18 cellular contexts compared by ENCODE assay signal in the genomic region with DNA sequence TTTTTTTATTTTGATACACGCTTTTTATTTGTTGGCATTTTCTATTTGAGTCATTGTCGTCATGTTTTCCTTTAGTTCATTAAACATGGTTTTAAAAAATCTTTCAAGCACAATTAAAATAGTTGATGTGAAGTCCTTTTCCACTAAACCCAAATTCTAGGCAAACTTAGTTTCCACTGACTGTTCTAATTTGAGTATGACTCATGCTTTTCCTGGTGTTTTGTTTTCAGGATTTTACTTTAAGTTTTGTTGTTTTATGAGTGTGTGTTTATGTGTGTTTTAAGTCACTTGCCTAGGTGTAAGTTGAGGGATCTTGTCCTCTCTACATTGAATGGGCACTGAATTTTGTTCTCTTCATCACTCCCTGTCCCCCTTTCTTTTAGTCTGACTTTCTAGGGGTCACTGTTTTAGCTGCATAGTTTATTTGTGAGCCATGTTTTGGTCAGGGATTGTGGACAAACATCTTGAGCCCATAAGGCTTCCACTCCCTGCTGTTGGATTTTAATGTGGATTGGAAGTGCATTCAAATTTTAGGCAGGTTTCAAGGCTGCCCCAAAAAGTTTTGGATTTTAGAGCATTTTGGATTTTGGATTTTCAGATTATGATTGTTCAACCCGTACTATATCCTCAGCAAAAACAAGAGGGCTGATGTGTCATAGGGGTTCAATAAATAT.
DNase-seq lines count a peak whose midpoint lies in the region; ATAC-seq and TF ChIP-seq lines count a peak whose summit lies in the region.
"Had no signal": no experiment of that assay in that cellular context is flagged by ENCODE, and none has a peak within 500 bp of the region (broad histone marks: within the 10 kb centered on the region; RNA-seq: fewer than 3 reads in every experiment).

No MANE protein-coding gene starts in this region.

- ATAC-seq in upper lobe of right lung (no peak), HG02623 (IDR thresholded peaks at IDR 0.05; ENCODE audit: unreplicated experiment) (no peak)
- ATAC-seq: activated T-helper 17 cell treated with anti-CD3 and anti-CD28 coated beads, Interleukin-2, amount 50 U/mL, for 72 hours; naive thymus-derived CD8-positive, alpha-beta T cell; right lobe of liver had no signal

- TF ChIP-seq CTCF in HFF-Myc (IDR thresholded peaks at IDR 0.05; ENCODE audit: low read depth, low read length, missing control alignments) = no peak
- no peak for TF ChIP-seq CTCF in astrocyte of the spinal cord (IDR thresholded peaks at IDR 0.05; ENCODE audit: low read depth, low read length)
- no peak for TF ChIP-seq CTCF in upper lobe of right lung (IDR thresholded peaks at IDR 0.05)

- H3K36me3 ChIP-seq in upper lobe of right lung (no peaks in the 10 kb centered on the region), H7 (replicated peaks; ENCODE audit: control insufficient read depth, insufficient read depth, low read length) (no peaks in the 10 kb centered on the region)
- H3K36me3 ChIP-seq: Peyer's patch, right lobe of liver, SJSA1 had no signal

- no peak overlapping the region for H3K4me3 ChIP-seq in HFF-Myc (replicated peaks; ENCODE audit: low read depth, low read length)
- no peak overlapping the region for H3K4me3 ChIP-seq in astrocyte of the spinal cord (ENCODE audit: low read depth, low read length)
- no peak overlapping the region for H3K4me3 ChIP-seq in upper lobe of right lung
- no peak overlapping the region for H3K4me3 ChIP-seq in H7 (ENCODE audit: insufficient read depth, low read depth, low read length)
- H3K4me3 ChIP-seq: Peyer's patch, right lobe of liver, SJSA1 had no signal

- no peaks in the 10 kb centered on the region for H3K9me3 ChIP-seq in upper lobe of right lung
- H3K9me3 ChIP-seq: Peyer's patch, SJSA1 had no signal

- in situ Hi-C loops in astrocyte of the spinal cord (cut with HindIII; ENCODE audit: low sequenced_read_pairs) = no loop called here

- DNase-seq in AG20443 (ENCODE audit: low spot score) (peak; percentile 23), HFF-Myc (ENCODE audit: extremely low read depth, low read depth) (peak; percentile 17), astrocyte of the spinal cord (ENCODE audit: low read depth, low spot score) (peak; percentile 20), iris pigment epithelial cell (ENCODE audit: low read depth) (peak; percentile 20), upper lobe of right lung (no peak), activated T-cell treated with anti-CD3 and anti-CD28 coated beads for 4 hours (no peak), H7 (no peak)
- DNase-seq: activated CD4-positive, alpha-beta T cell treated with anti-CD3 and anti-CD28 coated beads, Interleukin-2, amount 10 ng/mL, durations not matched to agents 24 days and 14 days; naive thymus-derived CD8-positive, alpha-beta T cell; NCI-H2081; NCI-H446 treated with DMSO at 0.1 percent for 48 hours; Peyer's patch; right lobe of liver; stimulated activated CD4-positive, alpha-beta T cell treated with anti-CD3 and anti-CD28 coated beads, Interleukin-15, amount 100 ng/mL, for 24 hours had no signal

- intact Hi-C loops in upper lobe of right lung (cut with DNase I) = no loop called here

- H3K27ac ChIP-seq in upper lobe of right lung = no peak overlapping the region
- H3K27ac ChIP-seq: parathyroid adenoma, Peyer's patch, right lobe of liver, SJSA1 had no signal

- no peaks in the 10 kb centered on the region for H3K4me1 ChIP-seq in upper lobe of right lung
- H3K4me1 ChIP-seq: parathyroid adenoma, Peyer's patch, right lobe of liver had no signal

- no peaks in the 10 kb centered on the region for H3K27me3 ChIP-seq in upper lobe of right lung
- no peaks in the 10 kb centered on the region for H3K27me3 ChIP-seq in H7 (ENCODE audit: control insufficient read depth, insufficient read depth, low read length)
- H3K27me3 ChIP-seq: Peyer's patch, right lobe of liver, SJSA1 had no signal

Comparison
In these comparisons a context has a peak if more than half of its experiments do, and no peak if none do; other contexts are left out.
1. DNase-seq: peak in AG20443 (single experiment), HFF-Myc (single experiment), astrocyte of the spinal cord (single experiment) and iris pigment epithelial cell (single experiment); none in upper lobe of right lung (single experiment), activated T-cell treated with anti-CD3 and anti-CD28 coated beads for 4 hours (single experiment) and H7 (single experiment).